Comparison of ENCODE assay signal across 1 cellular context in the genomic region with DNA sequence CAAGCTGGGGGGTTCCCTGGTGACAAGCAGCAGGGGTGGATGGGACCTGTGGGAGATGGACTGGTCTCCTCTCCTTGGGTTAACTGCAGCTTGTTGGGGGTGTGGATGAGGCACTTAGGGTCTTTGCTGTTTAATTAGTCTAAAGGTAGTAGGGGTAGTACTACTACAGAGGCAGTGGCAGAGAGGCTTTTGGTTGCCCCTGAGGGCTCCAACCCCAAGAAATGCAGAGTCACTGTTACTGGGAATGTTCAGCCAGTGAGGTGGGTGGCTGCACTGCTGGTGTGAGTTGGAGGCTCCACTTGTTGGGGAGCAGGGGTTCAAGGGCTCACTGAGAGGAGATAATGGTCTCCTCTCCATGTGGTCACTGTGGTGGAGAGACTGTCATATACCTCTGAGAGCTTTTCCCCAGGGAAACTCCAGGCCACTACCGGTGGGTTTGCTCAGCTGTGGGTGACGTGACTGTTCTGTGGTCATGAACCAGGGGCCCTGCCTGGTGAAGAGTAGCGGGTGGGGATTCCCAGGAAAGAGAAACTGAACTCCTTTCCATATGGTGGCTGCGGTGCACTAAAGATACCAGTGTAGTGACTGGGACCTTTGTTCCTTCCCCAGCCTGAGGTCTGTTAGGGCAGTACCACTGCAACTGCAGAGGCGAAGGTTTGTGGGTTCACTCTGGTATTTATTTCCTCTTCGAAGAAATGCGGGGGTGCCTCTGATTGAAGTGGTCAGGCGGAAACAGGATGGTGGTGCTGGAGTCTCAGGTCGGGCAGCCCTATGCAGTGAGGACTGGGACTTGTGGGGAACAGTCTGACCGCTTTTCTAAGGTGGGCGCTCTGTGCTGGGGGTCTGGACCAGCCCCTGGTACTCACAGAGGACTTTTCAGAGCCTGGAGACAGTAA.
TF ChIP-seq lines count a peak whose summit lies in the region.

No MANE protein-coding gene starts in this region.

TF ChIP-seq in K562, 482 proteins besides CTCF, POLR2A, EP300 and RAD21 (continued from another document and continues in another):
- TF ChIP-seq, protein P1, sequence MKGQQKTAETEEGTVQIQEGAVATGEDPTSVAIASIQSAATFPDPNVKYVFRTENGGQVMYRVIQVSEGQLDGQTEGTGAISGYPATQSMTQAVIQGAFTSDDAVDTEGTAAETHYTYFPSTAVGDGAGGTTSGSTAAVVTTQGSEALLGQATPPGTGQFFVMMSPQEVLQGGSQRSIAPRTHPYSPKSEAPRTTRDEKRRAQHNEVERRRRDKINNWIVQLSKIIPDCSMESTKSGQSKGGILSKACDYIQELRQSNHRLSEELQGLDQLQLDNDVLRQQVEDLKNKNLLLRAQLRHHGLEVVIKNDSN (CRISPR knock-in tag; IDR thresholded peaks at IDR 0.05): no peak
- no peak for TF ChIP-seq RHOXF2B (CRISPR knock-in tag; conservative IDR thresholded peaks at IDR 0.05)
- no peak for TF ChIP-seq CREB3L1 (IDR thresholded peaks at IDR 0.05; ENCODE audit: borderline replicate concordance, low read depth)
- no peak for TF ChIP-seq GTF2A2 (tag; IDR thresholded peaks at IDR 0.05)
- TF ChIP-seq SPI1 (IDR thresholded peaks at IDR 0.05; ENCODE audit: borderline replicate concordance, low read depth, low read length): no peak
- TF ChIP-seq, protein P2, sequence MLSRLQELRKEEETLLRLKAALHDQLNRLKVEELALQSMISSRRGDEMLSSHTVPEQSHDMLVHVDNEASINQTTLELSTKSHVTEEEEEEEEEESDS (CRISPR knock-in tag; IDR thresholded peaks at IDR 0.05): no peak
- TF ChIP-seq CHD1 (IDR thresholded peaks at IDR 0.05; ENCODE audit: low read length): no peak
- TF ChIP-seq, protein P3, sequence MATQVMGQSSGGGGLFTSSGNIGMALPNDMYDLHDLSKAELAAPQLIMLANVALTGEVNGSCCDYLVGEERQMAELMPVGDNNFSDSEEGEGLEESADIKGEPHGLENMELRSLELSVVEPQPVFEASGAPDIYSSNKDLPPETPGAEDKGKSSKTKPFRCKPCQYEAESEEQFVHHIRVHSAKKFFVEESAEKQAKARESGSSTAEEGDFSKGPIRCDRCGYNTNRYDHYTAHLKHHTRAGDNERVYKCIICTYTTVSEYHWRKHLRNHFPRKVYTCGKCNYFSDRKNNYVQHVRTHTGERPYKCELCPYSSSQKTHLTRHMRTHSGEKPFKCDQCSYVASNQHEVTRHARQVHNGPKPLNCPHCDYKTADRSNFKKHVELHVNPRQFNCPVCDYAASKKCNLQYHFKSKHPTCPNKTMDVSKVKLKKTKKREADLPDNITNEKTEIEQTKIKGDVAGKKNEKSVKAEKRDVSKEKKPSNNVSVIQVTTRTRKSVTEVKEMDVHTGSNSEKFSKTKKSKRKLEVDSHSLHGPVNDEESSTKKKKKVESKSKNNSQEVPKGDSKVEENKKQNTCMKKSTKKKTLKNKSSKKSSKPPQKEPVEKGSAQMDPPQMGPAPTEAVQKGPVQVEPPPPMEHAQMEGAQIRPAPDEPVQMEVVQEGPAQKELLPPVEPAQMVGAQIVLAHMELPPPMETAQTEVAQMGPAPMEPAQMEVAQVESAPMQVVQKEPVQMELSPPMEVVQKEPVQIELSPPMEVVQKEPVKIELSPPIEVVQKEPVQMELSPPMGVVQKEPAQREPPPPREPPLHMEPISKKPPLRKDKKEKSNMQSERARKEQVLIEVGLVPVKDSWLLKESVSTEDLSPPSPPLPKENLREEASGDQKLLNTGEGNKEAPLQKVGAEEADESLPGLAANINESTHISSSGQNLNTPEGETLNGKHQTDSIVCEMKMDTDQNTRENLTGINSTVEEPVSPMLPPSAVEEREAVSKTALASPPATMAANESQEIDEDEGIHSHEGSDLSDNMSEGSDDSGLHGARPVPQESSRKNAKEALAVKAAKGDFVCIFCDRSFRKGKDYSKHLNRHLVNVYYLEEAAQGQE (CRISPR knock-in tag; IDR thresholded peaks at IDR 0.05; ENCODE audit: low read depth): no peak
- TF ChIP-seq ZNF592 (IDR thresholded peaks at IDR 0.05): 0 out of 2 replicates have a peak, but pooled peaks have one; percentile 46
- no peak for TF ChIP-seq ZNF24 (IDR thresholded peaks at IDR 0.05)
- no peak for TF ChIP-seq TEAD1 (CRISPR knock-in tag; IDR thresholded peaks at IDR 0.05)
- TF ChIP-seq NFE2 (IDR thresholded peaks at IDR 0.05; ENCODE audit: low read depth): peak; percentile 69
- no peak for TF ChIP-seq HNRNPLL (IDR thresholded peaks at IDR 0.05; ENCODE audit: low read depth, low read length, poor library complexity, severe bottlenecking)
- no peak for TF ChIP-seq HLTF (IDR thresholded peaks at IDR 0.05)
- no peak for TF ChIP-seq MCM7 (IDR thresholded peaks at IDR 0.05)
- TF ChIP-seq, protein P4, sequence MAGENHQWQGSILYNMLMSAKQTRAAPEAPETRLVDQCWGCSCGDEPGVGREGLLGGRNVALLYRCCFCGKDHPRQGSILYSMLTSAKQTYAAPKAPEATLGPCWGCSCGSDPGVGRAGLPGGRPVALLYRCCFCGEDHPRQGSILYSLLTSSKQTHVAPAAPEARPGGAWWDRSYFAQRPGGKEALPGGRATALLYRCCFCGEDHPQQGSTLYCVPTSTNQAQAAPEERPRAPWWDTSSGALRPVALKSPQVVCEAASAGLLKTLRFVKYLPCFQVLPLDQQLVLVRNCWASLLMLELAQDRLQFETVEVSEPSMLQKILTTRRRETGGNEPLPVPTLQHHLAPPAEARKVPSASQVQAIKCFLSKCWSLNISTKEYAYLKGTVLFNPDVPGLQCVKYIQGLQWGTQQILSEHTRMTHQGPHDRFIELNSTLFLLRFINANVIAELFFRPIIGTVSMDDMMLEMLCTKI (IDR thresholded peaks at IDR 0.05; ENCODE audit: partially characterized antibody): no peak
- TF ChIP-seq CUX1 (CRISPR knock-in tag; IDR thresholded peaks at IDR 0.05): 0 out of 2 replicates have a peak, but pooled peaks have one; percentile 27
- TF ChIP-seq CBFA2T2 (conservative IDR thresholded peaks at IDR 0.05): no peak
- TF ChIP-seq, protein P5, sequence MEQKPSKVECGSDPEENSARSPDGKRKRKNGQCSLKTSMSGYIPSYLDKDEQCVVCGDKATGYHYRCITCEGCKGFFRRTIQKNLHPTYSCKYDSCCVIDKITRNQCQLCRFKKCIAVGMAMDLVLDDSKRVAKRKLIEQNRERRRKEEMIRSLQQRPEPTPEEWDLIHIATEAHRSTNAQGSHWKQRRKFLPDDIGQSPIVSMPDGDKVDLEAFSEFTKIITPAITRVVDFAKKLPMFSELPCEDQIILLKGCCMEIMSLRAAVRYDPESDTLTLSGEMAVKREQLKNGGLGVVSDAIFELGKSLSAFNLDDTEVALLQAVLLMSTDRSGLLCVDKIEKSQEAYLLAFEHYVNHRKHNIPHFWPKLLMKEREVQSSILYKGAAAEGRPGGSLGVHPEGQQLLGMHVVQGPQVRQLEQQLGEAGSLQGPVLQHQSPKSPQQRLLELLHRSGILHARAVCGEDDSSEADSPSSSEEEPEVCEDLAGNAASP (IDR thresholded peaks at IDR 0.05): no peak
- no peak for TF ChIP-seq ZNF778 (CRISPR knock-in tag; IDR thresholded peaks at IDR 0.05)
- no peak for TF ChIP-seq ZNF274 (IDR thresholded peaks at IDR 0.05; ENCODE audit: borderline replicate concordance, low read depth, low read length)
- peak; percentile 32; the same call in 1 of the 2 replicates for TF ChIP-seq NFE2L1 (tag; IDR thresholded peaks at IDR 0.05; ENCODE audit: borderline replicate concordance, low read depth)
- 0 out of 2 replicates have a peak, but pooled peaks have one; percentile 21 for TF ChIP-seq SMAD4 (CRISPR knock-in tag; conservative IDR thresholded peaks at IDR 0.05)
- TF ChIP-seq DDX20 (tag; IDR thresholded peaks at IDR 0.05; ENCODE audit: low read depth): no peak
- TF ChIP-seq ZBTB2 (IDR thresholded peaks at IDR 0.05): no peak
- TF ChIP-seq, protein P6, sequence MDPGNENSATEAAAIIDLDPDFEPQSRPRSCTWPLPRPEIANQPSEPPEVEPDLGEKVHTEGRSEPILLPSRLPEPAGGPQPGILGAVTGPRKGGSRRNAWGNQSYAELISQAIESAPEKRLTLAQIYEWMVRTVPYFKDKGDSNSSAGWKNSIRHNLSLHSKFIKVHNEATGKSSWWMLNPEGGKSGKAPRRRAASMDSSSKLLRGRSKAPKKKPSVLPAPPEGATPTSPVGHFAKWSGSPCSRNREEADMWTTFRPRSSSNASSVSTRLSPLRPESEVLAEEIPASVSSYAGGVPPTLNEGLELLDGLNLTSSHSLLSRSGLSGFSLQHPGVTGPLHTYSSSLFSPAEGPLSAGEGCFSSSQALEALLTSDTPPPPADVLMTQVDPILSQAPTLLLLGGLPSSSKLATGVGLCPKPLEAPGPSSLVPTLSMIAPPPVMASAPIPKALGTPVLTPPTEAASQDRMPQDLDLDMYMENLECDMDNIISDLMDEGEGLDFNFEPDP (CRISPR knock-in tag; IDR thresholded peaks at IDR 0.05): no peak
- TF ChIP-seq ZNF77 (CRISPR knock-in tag; IDR thresholded peaks at IDR 0.05): no peak
- TF ChIP-seq NR1H2 (CRISPR knock-in tag; IDR thresholded peaks at IDR 0.05): no peak
